31 cellular contexts compared by ENCODE assay signal in genomic region chr9:124225945-124226344, GRCh38. TPM values are rescaled to one million over a fixed set of nuclear protein-coding genes. Genes with fewer than 3 reads are reported as not detected.
DNase-seq lines count a peak whose midpoint lies in the region; ATAC-seq and TF ChIP-seq lines count a peak whose summit lies in the region.
"Had no signal": no experiment of that assay in that cellular context is flagged by ENCODE, and none has a peak within 500 bp of the region (broad histone marks: within the 10 kb centered on the region; RNA-seq: fewer than 3 reads in every experiment).

No MANE protein-coding gene starts in this region.

- no peaks in the 10 kb centered on the region for H3K9me3 Mint-ChIP-seq in chondrocyte (ENCODE audit: low read depth)
- H3K9me3 Mint-ChIP-seq in dendritic cell treated with granulocyte-macrophage colony-stimulating factor and Interleukin-4, amounts not matched to agents 40 ng/mL and 50 ng/mL, for 4 days, result no peaks in the 10 kb centered on the region
- H3K9me3 Mint-ChIP-seq in stimulated activated memory B cell treated with anti-CD40 and anti-IgM and Interleukin-4, amounts not matched to agents 10 μg/mL and 1 μg/mL and 100 μg/mL, for 72 hours, result no peaks in the 10 kb centered on the region
- H3K9me3 Mint-ChIP-seq: CD4-positive, alpha-beta memory T cell; CD4-positive, alpha-beta T cell; CD4-positive, CD25-positive, alpha-beta regulatory T cell; CD8-positive, alpha-beta memory T cell; CD8-positive, alpha-beta T cell had no signal

- no peak overlapping the region for H3K27ac Mint-ChIP-seq in chondrocyte (ENCODE audit: unreplicated experiment)
- H3K27ac Mint-ChIP-seq in dendritic cell treated with granulocyte-macrophage colony-stimulating factor and Interleukin-4, amounts not matched to agents 40 ng/mL and 50 ng/mL, for 4 days, result peak overlapping the region; percentile 84
- H3K27ac Mint-ChIP-seq in stimulated activated memory B cell treated with anti-CD40 and anti-IgM and Interleukin-4, amounts not matched to agents 10 μg/mL and 1 μg/mL and 100 μg/mL, for 72 hours, result peak overlapping the region; percentile 4
- H3K27ac Mint-ChIP-seq: B cell; CD4-positive, alpha-beta memory T cell; CD4-positive, alpha-beta T cell; CD4-positive, CD25-positive, alpha-beta regulatory T cell; CD8-positive, alpha-beta T cell had no signal

- H3K4me3 Mint-ChIP-seq in chondrocyte (ENCODE audit: unreplicated experiment), result no peak overlapping the region
- H3K4me3 Mint-ChIP-seq in dendritic cell treated with granulocyte-macrophage colony-stimulating factor and Interleukin-4, amounts not matched to agents 40 ng/mL and 50 ng/mL, for 4 days, result no peak overlapping the region
- no peak overlapping the region for H3K4me3 Mint-ChIP-seq in stimulated activated memory B cell treated with anti-CD40 and anti-IgM and Interleukin-4, amounts not matched to agents 10 μg/mL and 1 μg/mL and 100 μg/mL, for 72 hours
- H3K4me3 Mint-ChIP-seq: B cell; CD14-positive monocyte; CD4-positive, alpha-beta memory T cell; CD4-positive, alpha-beta T cell; CD4-positive, CD25-positive, alpha-beta regulatory T cell; CD8-positive, alpha-beta memory T cell; CD8-positive, alpha-beta T cell had no signal

- intact Hi-C loops in dendritic cell treated with granulocyte-macrophage colony-stimulating factor and Interleukin-4, amounts not matched to agents 40 ng/mL and 50 ng/mL, for 4 days (cut with micrococcal nuclease), result no loop called here
- intact Hi-C loops in posterior vena cava (cut with DNase I), result no loop called here

- TF ChIP-seq CTCF in chondrocyte (IDR thresholded peaks at IDR 0.05), result no peak

- peaks cover 6% of the 10 kb centered on the region for H3K27me3 Mint-ChIP-seq in chondrocyte (ENCODE audit: low read depth)
- H3K27me3 Mint-ChIP-seq in dendritic cell treated with granulocyte-macrophage colony-stimulating factor and Interleukin-4, amounts not matched to agents 40 ng/mL and 50 ng/mL, for 4 days, result no peaks in the 10 kb centered on the region
- no peaks in the 10 kb centered on the region for H3K27me3 Mint-ChIP-seq in stimulated activated memory B cell treated with anti-CD40 and anti-IgM and Interleukin-4, amounts not matched to agents 10 μg/mL and 1 μg/mL and 100 μg/mL, for 72 hours
- H3K27me3 Mint-ChIP-seq: B cell; CD4-positive, alpha-beta memory T cell; CD4-positive, alpha-beta T cell; CD8-positive, alpha-beta memory T cell had no signal

- no peaks in the 10 kb centered on the region for H3K36me3 Mint-ChIP-seq in chondrocyte (ENCODE audit: low read depth)
- H3K36me3 Mint-ChIP-seq in dendritic cell treated with granulocyte-macrophage colony-stimulating factor and Interleukin-4, amounts not matched to agents 40 ng/mL and 50 ng/mL, for 4 days (ENCODE audit: low read depth), result no peaks in the 10 kb centered on the region
- H3K36me3 Mint-ChIP-seq in stimulated activated memory B cell treated with anti-CD40 and anti-IgM and Interleukin-4, amounts not matched to agents 10 μg/mL and 1 μg/mL and 100 μg/mL, for 72 hours, result no peaks in the 10 kb centered on the region
- H3K36me3 Mint-ChIP-seq: CD14-positive monocyte; CD4-positive, alpha-beta memory T cell; CD4-positive, CD25-positive, alpha-beta regulatory T cell; CD8-positive, alpha-beta memory T cell; CD8-positive, alpha-beta T cell had no signal

- DNase-seq in chondrocyte (ENCODE audit: low spot score), result peak; percentile 3
- peak; percentile 10 for DNase-seq in posterior vena cava (ENCODE audit: low spot score)
- DNase-seq in occipital lobe (lab: John Stamatoyannopoulos, UW), result no peak
- DNase-seq in GF-D8 (lab: John Stamatoyannopoulos, UW), result no peak
- no peak for DNase-seq in NCI-H526 treated with DMSO at 0.1 percent for 48 hours (lab: John Stamatoyannopoulos, UW)
- DNase-seq: 8988T; ACHN; AML-193; BE2C; C1 segment of cervical spinal cord; Caco-2; Calu3; CD4-positive, alpha-beta memory T cell; CD4-positive, alpha-beta T cell; CD4-positive, CD25-positive, alpha-beta regulatory T cell; CD8-positive, alpha-beta memory T cell; CD8-positive, alpha-beta T cell; COR-L47; DMS 273 treated with DMSO at 0.1 percent for 48 hours; DMS153; DMS53; DMS79; DMS79 treated with DMSO at 0.1 percent for 48 hours; DND-41; EL had no signal

- H3K4me1 Mint-ChIP-seq in chondrocyte (ENCODE audit: low read depth), result peaks cover 7% of the 10 kb centered on the region
- H3K4me1 Mint-ChIP-seq in dendritic cell treated with granulocyte-macrophage colony-stimulating factor and Interleukin-4, amounts not matched to agents 40 ng/mL and 50 ng/mL, for 4 days (ENCODE audit: low read depth), result peaks cover 76% of the 10 kb centered on the region
- peaks cover 39% of the 10 kb centered on the region for H3K4me1 Mint-ChIP-seq in stimulated activated memory B cell treated with anti-CD40 and anti-IgM and Interleukin-4, amounts not matched to agents 10 μg/mL and 1 μg/mL and 100 μg/mL, for 72 hours

- ATAC-seq in stimulated activated memory B cell treated with anti-CD40 and anti-IgM and Interleukin-4, amounts not matched to agents 10 μg/mL and 1 μg/mL and 100 μg/mL, for 72 hours, result no peak
- ATAC-seq in HG02759 (IDR thresholded peaks at IDR 0.05; ENCODE audit: unreplicated experiment), result no peak
- ATAC-seq: A549; CD8-positive, alpha-beta T cell had no signal

RNA-seq across cellular contexts. Expression of gene NEK6, which starts 31.8 kb away (rescaled TPM):
- total RNA-seq in chondrocyte (99.9 to 110 TPM (median 107 TPM) in 3 replicates), posterior vena cava (10 to 100 TPM; 56.9 to 62.7 TPM), occipital lobe (26.2 TPM)

Comparison
In these comparisons a context has a peak if more than half of its experiments do, and no peak if none do; other contexts are left out.
1. DNase-seq: peak in chondrocyte (single experiment) and posterior vena cava (single experiment); none in occipital lobe (single experiment), GF-D8 (single experiment) and NCI-H526 treated with DMSO at 0.1 percent for 48 hours (single experiment).